In genomic region chr3:134795776-134796312, GRCh38 we compare ENCODE assay signal across 8 cellular contexts. TPM values are rescaled to one million over a fixed set of nuclear protein-coding genes. Genes with fewer than 3 reads are reported as not detected.
DNase-seq lines count a peak whose midpoint lies in the region; ATAC-seq and TF ChIP-seq lines count a peak whose summit lies in the region.

No MANE protein-coding gene starts in this region.

- H3K36me3 Mint-ChIP-seq in CD14-positive monocyte (peaks cover 0 to 3% of the 10 kb centered on the region in 2 donors), neural crest cell (ENCODE audit: low read depth) (no peaks in the 10 kb centered on the region)

- DNase-seq in CD14-positive monocyte (ENCODE audit: low spot score) = no peak
- DNase-seq in NCI-H2171 (lab: John Stamatoyannopoulos, UW) = peak; percentile 31
- DNase-seq in esophagus muscularis mucosa (ENCODE audit: extremely low spot score) = peak; percentile 89
- DNase-seq in neural crest cell (ENCODE audit: low read depth, low spot score) = no peak
- DNase-seq in cortex of kidney (lab: John Stamatoyannopoulos, UW) = no peak
- no peak for DNase-seq in stimulated activated CD4-positive, alpha-beta T cell treated with anti-CD3 and anti-CD28 coated beads, Interleukin-4, amount 100 ng/mL, for 4 hours

- H3K9me3 ChIP-seq in esophagus muscularis mucosa = no peaks in the 10 kb centered on the region

- peaks cover 20% of the 10 kb centered on the region for H3K4me1 Mint-ChIP-seq in CD14-positive monocyte
- peaks cover 13% of the 10 kb centered on the region for H3K4me1 Mint-ChIP-seq in neural crest cell

- ATAC-seq in GM21381 (IDR thresholded peaks at IDR 0.05; ENCODE audit: unreplicated experiment) = peak; percentile 9
- ATAC-seq in HG03342 (IDR thresholded peaks at IDR 0.05; ENCODE audit: unreplicated experiment) = no peak

- H3K4me3 Mint-ChIP-seq in CD14-positive monocyte (peak overlapping the region; percentile 91 to 99), neural crest cell (peak overlapping the region; percentile 100)

- no peak for TF ChIP-seq POLR2A in esophagus muscularis mucosa (IDR thresholded peaks at IDR 0.05; ENCODE audit: low read depth)

- TF ChIP-seq EP300 in esophagus muscularis mucosa (IDR thresholded peaks at IDR 0.05) = no peak

- intact Hi-C loops in CD14-positive monocyte (cut with micrococcal nuclease) (loop anchor here (5.0 to 10.0 kb wide), 3 partner anchors 709 to 1101 kb away; no protein-coding TSS in a partner anchor), esophagus muscularis mucosa (cut with DNase I) (no loop called here)

- peaks cover 0 to 38% (median 4%) of the 10 kb centered on the region in 4 donors for H3K27me3 ChIP-seq in esophagus muscularis mucosa

- no peaks in the 10 kb centered on the region for H3K36me3 ChIP-seq in esophagus muscularis mucosa

- H3K9me3 Mint-ChIP-seq in CD14-positive monocyte = peaks cover 0 to 9% (median 2%) of the 10 kb centered on the region in 7 donors
- no peaks in the 10 kb centered on the region for H3K9me3 Mint-ChIP-seq in neural crest cell

- peak overlapping the region; percentile 61 to 69 (median 64) for H3K4me3 ChIP-seq in esophagus muscularis mucosa

- H3K4me1 ChIP-seq in esophagus muscularis mucosa = peaks cover 19 to 54% (median 38%) of the 10 kb centered on the region in 4 donors

- 6% methylated on average over 3 of the region's 49 CpGs for WGBS in esophagus muscularis mucosa

- H3K27me3 Mint-ChIP-seq in CD14-positive monocyte (ENCODE audit: low read depth in 3 of 3) = peaks cover 43 to 64% (median 52%) of the 10 kb centered on the region in 3 donors
- peaks cover 50% of the 10 kb centered on the region for H3K27me3 Mint-ChIP-seq in neural crest cell (ENCODE audit: low read depth)

- H3K27ac Mint-ChIP-seq in CD14-positive monocyte (no peak overlapping the region), neural crest cell (ENCODE audit: unreplicated experiment) (no peak overlapping the region)

- TF ChIP-seq CTCF in CD14-positive monocyte (IDR thresholded peaks at IDR 0.05) (no peak), esophagus muscularis mucosa (IDR thresholded peaks at IDR 0.05) (no peak), neural crest cell (conservative IDR thresholded peaks at IDR 0.05) (no peak)

- peak overlapping the region in 2 of 4 donors; percentile 83 to 85 for H3K27ac ChIP-seq in esophagus muscularis mucosa (replicated peaks in 1 of 4)

RNA-seq across cellular contexts. Expression of gene EPHB1, which starts 0.8 kb away (rescaled TPM):
- under 1 TPM; 0.06 to 0.55 TPM for polyA plus RNA-seq in CD14-positive monocyte
- total RNA-seq in esophagus muscularis mucosa (1 to 10 TPM in 3 of 4 donors, under 1 TPM in 1; under 0.01 to 6.1 (median 2.8) TPM), neural crest cell (12.5 and 13.7 TPM in 2 replicates)

Comparison
In these comparisons a context has a peak if more than half of its experiments do, and no peak if none do; other contexts are left out.
1. DNase-seq: peak in NCI-H2171 (single experiment) and esophagus muscularis mucosa (single experiment); none in CD14-positive monocyte (single experiment), neural crest cell (single experiment), cortex of kidney (single experiment) and stimulated activated CD4-positive, alpha-beta T cell treated with anti-CD3 and anti-CD28 coated beads, Interleukin-4, amount 100 ng/mL, for 4 hours (0 of 2).